14 cellular contexts compared by ENCODE assay signal in genomic region chr3:162597221-162597620, GRCh38.
"Had no signal": no experiment of that assay in that cellular context is flagged by ENCODE, and none has a peak within 500 bp of the region (broad histone marks: within the 10 kb centered on the region; RNA-seq: fewer than 3 reads in every experiment).

No MANE protein-coding gene starts in this region.

- ATAC-seq: activated naive CD4-positive, alpha-beta T cell treated with anti-CD3 and anti-CD28 coated beads, Interleukin-2, amount 50 U/mL, for 72 hours; activated T-cell treated with anti-CD3 and anti-CD28 coated beads, Interleukin-2, amount 50 U/mL, for 4 hours; esophagus mucosa; psoas muscle; right lobe of liver; stimulated activated naive CD8-positive, alpha-beta T cell treated with anti-CD3 and anti-CD28 coated beads, Interleukin-15, amount 100 ng/mL, for 72 hours had no signal

- H3K27ac Mint-ChIP-seq: activated CD4-positive, alpha-beta memory T cell treated with anti-CD3 and anti-CD28 coated beads for 36 hours; activated naive CD4-positive, alpha-beta T cell treated with anti-CD3 and anti-CD28 coated beads, Interleukin-2, amount 50 U/mL, for 72 hours; stimulated activated naive CD8-positive, alpha-beta T cell treated with anti-CD3 and anti-CD28 coated beads, Interleukin-15, amount 100 ng/mL, for 72 hours had no signal

- H3K4me3 Mint-ChIP-seq: activated CD4-positive, alpha-beta memory T cell treated with anti-CD3 and anti-CD28 coated beads for 36 hours; activated T-cell treated with anti-CD3 and anti-CD28 coated beads, Interleukin-2, amount 50 U/mL, for 4 hours; stimulated activated naive CD8-positive, alpha-beta T cell treated with anti-CD3 and anti-CD28 coated beads, Interleukin-15, amount 100 ng/mL, for 72 hours had no signal

- H3K27me3 Mint-ChIP-seq: activated CD4-positive, alpha-beta memory T cell treated with anti-CD3 and anti-CD28 coated beads for 36 hours; stimulated activated naive CD8-positive, alpha-beta T cell treated with anti-CD3 and anti-CD28 coated beads, Interleukin-15, amount 100 ng/mL, for 72 hours had no signal

- H3K4me1 ChIP-seq: breast epithelium, psoas muscle, right lobe of liver, uterus had no signal

- DNase-seq: activated CD4-positive, alpha-beta memory T cell treated with anti-CD3 and anti-CD28 coated beads for 36 hours; activated CD4-positive, alpha-beta T cell treated with anti-CD3 and anti-CD28 coated beads for 1 hour; activated effector memory CD4-positive, alpha-beta T cell treated with anti-CD3 and anti-CD28 coated beads, Interleukin-2, amount 50 U/mL, for 16 hours; activated T-cell treated with anti-CD3 and anti-CD28 coated beads, Interleukin-2, amount 50 U/mL, for 4 hours; amygdala; psoas muscle; right lobe of liver; stimulated activated CD4-positive, alpha-beta T cell treated with anti-CD3 and anti-CD28 coated beads, Interleukin-4, amount 100 ng/mL, for 24 hours; stimulated activated naive CD8-positive, alpha-beta T cell treated with anti-CD3 and anti-CD28 coated beads, Interleukin-15, amount 100 ng/mL, for 72 hours; uterus had no signal

- H3K27ac ChIP-seq: breast epithelium, psoas muscle, right lobe of liver, thoracic aorta, uterus had no signal

- H3K36me3 Mint-ChIP-seq: activated CD4-positive, alpha-beta memory T cell treated with anti-CD3 and anti-CD28 coated beads for 36 hours had no signal

- H3K9me3 ChIP-seq: psoas muscle, right lobe of liver, thoracic aorta, uterus had no signal

- H3K36me3 ChIP-seq: breast epithelium, right lobe of liver, thoracic aorta, uterus had no signal

- H3K4me1 Mint-ChIP-seq: stimulated activated naive CD8-positive, alpha-beta T cell treated with anti-CD3 and anti-CD28 coated beads, Interleukin-15, amount 100 ng/mL, for 72 hours had no signal

- H3K27me3 ChIP-seq: breast epithelium, right lobe of liver, uterus had no signal

- H3K4me3 ChIP-seq: breast epithelium, psoas muscle, right lobe of liver, thoracic aorta, uterus had no signal
